9 cellular contexts compared by ENCODE assay signal in the genomic region with DNA sequence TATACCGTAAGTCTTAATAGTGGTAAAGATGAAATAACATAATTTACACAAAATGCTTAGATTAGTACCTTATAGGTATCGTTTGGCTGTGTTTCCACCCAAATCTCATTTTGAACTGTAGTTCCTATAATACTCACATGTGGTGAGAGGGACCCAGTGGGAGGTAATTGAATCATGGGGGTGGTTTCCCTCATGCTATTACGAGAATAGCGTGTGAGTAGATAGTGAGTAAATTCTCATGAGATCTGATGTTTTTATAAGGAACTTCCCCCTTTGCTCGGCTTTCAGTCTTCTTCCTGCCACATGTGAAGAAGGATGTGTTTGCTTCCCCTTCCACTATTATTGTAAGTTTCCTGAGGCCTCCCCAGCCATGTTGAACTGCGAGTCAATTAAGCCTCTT.
DNase-seq lines count a peak whose midpoint lies in the region; ATAC-seq and TF ChIP-seq lines count a peak whose summit lies in the region.
"Had no signal": no experiment of that assay in that cellular context is flagged by ENCODE, and none has a peak within 500 bp of the region (broad histone marks: within the 10 kb centered on the region; RNA-seq: fewer than 3 reads in every experiment).

No MANE protein-coding gene starts in this region.

- H3K4me3 ChIP-seq in NB4 (ENCODE audit: low read depth, low read length) = no peak overlapping the region
- H3K4me3 ChIP-seq: SJCRH30 had no signal

- intact Hi-C loops in sciatic nerve (cut with DNase I) = no loop called here

- peak; percentile 77 for ATAC-seq in GM18520 (IDR thresholded peaks at IDR 0.05; ENCODE audit: unreplicated experiment)
- ATAC-seq in HG02852 (IDR thresholded peaks at IDR 0.05; ENCODE audit: unreplicated experiment) = peak; percentile 90
- no peak for ATAC-seq in HG02970 (IDR thresholded peaks at IDR 0.05; ENCODE audit: low FRiP score, unreplicated experiment)
- ATAC-seq in sciatic nerve = no peak
- no peak for ATAC-seq in left lobe of liver

- no peak for TF ChIP-seq POLR2A in NB4 (IDR thresholded peaks at IDR 0.05; ENCODE audit: extremely low read depth, insufficient read length)

- TF ChIP-seq CTCF in NB4 (IDR thresholded peaks at IDR 0.05; ENCODE audit: low read depth, low read length) = no peak

- DNase-seq in NB4 (ENCODE audit: low read depth) (peak; percentile 93), iris pigment epithelial cell (ENCODE audit: low read depth) (peak; percentile 11), NCI-H187 (lab: John Stamatoyannopoulos, UW) (no peak), sciatic nerve (ENCODE audit: low spot score) (no peak), left lobe of liver (ENCODE audit: low spot score) (no peak)
- DNase-seq: SJCRH30 had no signal

Comparison
In these comparisons a context has a peak if more than half of its experiments do, and no peak if none do; other contexts are left out.
1. ATAC-seq: peak in GM18520 (single experiment) and HG02852 (single experiment); none in HG02970 (single experiment), sciatic nerve (single experiment) and left lobe of liver (single experiment).
2. DNase-seq: peak in NB4 (single experiment) and iris pigment epithelial cell (single experiment); none in NCI-H187 (0 of 2), sciatic nerve (single experiment) and left lobe of liver (single experiment).